In the genomic region with DNA sequence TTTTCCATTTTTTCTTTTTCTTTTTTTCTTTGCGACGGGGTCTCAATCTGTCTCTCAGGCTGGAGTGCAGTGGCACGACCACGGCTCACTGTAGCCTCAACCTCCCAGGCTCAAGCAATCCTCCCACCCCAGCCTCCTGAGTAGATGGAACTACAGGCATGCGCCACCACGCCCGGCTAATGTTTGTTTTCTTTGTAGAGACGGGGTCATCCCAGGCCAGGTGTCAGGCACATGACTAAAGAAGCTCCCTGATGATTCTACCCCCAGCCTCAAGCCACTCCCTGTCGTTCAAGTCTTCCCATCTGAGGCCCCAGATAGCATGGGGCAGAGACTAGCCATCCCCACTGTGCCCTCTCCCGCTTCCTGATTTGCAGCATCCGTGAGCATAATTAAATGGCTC, we compare ENCODE assay signal across 34 cellular contexts.
"Had no signal": no experiment of that assay in that cellular context is flagged by ENCODE, and none has a peak within 500 bp of the region (broad histone marks: within the 10 kb centered on the region; RNA-seq: fewer than 3 reads in every experiment).

No MANE protein-coding gene starts in this region.

- H3K27ac ChIP-seq: ascending aorta, cardiac muscle cell, Peyer's patch, WERI-Rb-1 had no signal

- H3K4me3 ChIP-seq: ascending aorta, cardiac muscle cell, Peyer's patch had no signal

- H3K36me3 ChIP-seq: ascending aorta, cardiac muscle cell, Peyer's patch, WERI-Rb-1 had no signal

- H3K36me3 Mint-ChIP-seq: activated naive CD4-positive, alpha-beta T cell treated with anti-CD3 and anti-CD28 coated beads, Interleukin-2, amount 50 U/mL, for 24 hours; activated naive CD8-positive, alpha-beta T cell treated with anti-CD3 and anti-CD28 coated beads, Interleukin-2, amount 10 ng/mL, durations not matched to agents 7 days and 5 days; T-cell had no signal

- H3K9me3 ChIP-seq: ascending aorta, Peyer's patch had no signal

- H3K9me3 Mint-ChIP-seq: activated CD4-positive, alpha-beta T cell treated with anti-CD3 and anti-CD28 coated beads, Interleukin-2, amount 10 ng/mL, durations not matched to agents 24 days and 14 days; activated CD8-positive, alpha-beta T cell treated with anti-CD3 and anti-CD28 coated beads for 36 hours; activated naive CD4-positive, alpha-beta T cell treated with anti-CD3 and anti-CD28 coated beads, Interleukin-2, amount 50 U/mL, for 24 hours; activated naive CD8-positive, alpha-beta T cell treated with anti-CD3 and anti-CD28 coated beads, Interleukin-2, amount 10 ng/mL, durations not matched to agents 7 days and 5 days; activated T-cell treated with anti-CD3 and anti-CD28 coated beads, Interleukin-2, amount 50 U/mL, for 72 hours; activated T-helper 17 cell treated with anti-CD3 and anti-CD28 coated beads, Interleukin-2, amount 50 U/mL, for 72 hours; central memory CD8-positive, alpha-beta T cell; T-cell had no signal

- H3K27ac Mint-ChIP-seq: activated CD4-positive, alpha-beta T cell treated with anti-CD3 and anti-CD28 coated beads, Interleukin-2, amount 10 ng/mL, durations not matched to agents 24 days and 14 days; activated CD8-positive, alpha-beta T cell treated with anti-CD3 and anti-CD28 coated beads for 36 hours; activated naive CD4-positive, alpha-beta T cell treated with anti-CD3 and anti-CD28 coated beads, Interleukin-2, amount 50 U/mL, for 24 hours; activated naive CD8-positive, alpha-beta T cell treated with anti-CD3 and anti-CD28 coated beads, Interleukin-2, amount 10 ng/mL, durations not matched to agents 7 days and 5 days; activated T-cell treated with anti-CD3 and anti-CD28 coated beads, Interleukin-2, amount 50 U/mL, for 72 hours; activated T-helper 17 cell treated with anti-CD3 and anti-CD28 coated beads, Interleukin-2, amount 50 U/mL, for 72 hours; T-cell; T-helper 17 cell had no signal

- H3K27me3 Mint-ChIP-seq: activated naive CD4-positive, alpha-beta T cell treated with anti-CD3 and anti-CD28 coated beads, Interleukin-2, amount 50 U/mL, for 24 hours had no signal

- DNase-seq: activated CD4-positive, alpha-beta T cell treated with anti-CD3 and anti-CD28 coated beads, Interleukin-2, amount 10 ng/mL, durations not matched to agents 24 days and 14 days; activated CD4-positive, alpha-beta T cell treated with anti-CD3 and anti-CD28 coated beads, Interleukin-2, amount 50 U/mL, for 4 hours; activated CD8-positive, alpha-beta T cell treated with anti-CD3 and anti-CD28 coated beads for 36 hours; activated effector memory CD4-positive, alpha-beta T cell treated with anti-CD3 and anti-CD28 coated beads, Interleukin-2, amount 50 U/mL, for 16 hours; activated naive CD4-positive, alpha-beta T cell; activated naive CD8-positive, alpha-beta T cell treated with anti-CD3 and anti-CD28 coated beads, Interleukin-2, amount 10 ng/mL, durations not matched to agents 7 days and 5 days; activated T-cell treated with anti-CD3 and anti-CD28 coated beads, Interleukin-2, amount 50 U/mL, for 1 hour; activated T-cell treated with anti-CD3 and anti-CD28 coated beads, Interleukin-2, amount 50 U/mL, for 72 hours; amygdala; Karpas-422; NCI-H1105; NCI-H1417 treated with DMSO at 0.1 percent for 48 hours; NCI-H187 treated with DMSO at 0.1 percent for 48 hours; NCI-H2081; NCI-H2171 treated with DMSO at 0.1 percent for 48 hours; NCI-H2227 treated with DMSO at 0.1 percent for 48 hours; NCI-H446; NCI-H510A treated with DMSO at 0.1 percent for 48 hours; NCI-H526 treated with DMSO at 0.1 percent for 48 hours; NK-92 treated with Interleukin-12 subunit alpha and Interleukin-12 subunit beta, amount 100 ng/mL, for 24 hours; PC-3; RPMI8226; SHP77 treated with DMSO at 0.1 percent for 48 hours; T-cell; T-helper 17 cell; T-helper 9 cell; WERI-Rb-1 had no signal

- H3K4me1 ChIP-seq: ascending aorta had no signal

- H3K27me3 ChIP-seq: ascending aorta, cardiac muscle cell, Peyer's patch had no signal

- H3K4me1 Mint-ChIP-seq: activated naive CD4-positive, alpha-beta T cell treated with anti-CD3 and anti-CD28 coated beads, Interleukin-2, amount 50 U/mL, for 24 hours; activated naive CD8-positive, alpha-beta T cell treated with anti-CD3 and anti-CD28 coated beads, Interleukin-2, amount 10 ng/mL, durations not matched to agents 7 days and 5 days; activated T-helper 17 cell treated with anti-CD3 and anti-CD28 coated beads, Interleukin-2, amount 50 U/mL, for 72 hours; central memory CD8-positive, alpha-beta T cell; T-cell had no signal

- H3K4me3 Mint-ChIP-seq: activated CD4-positive, alpha-beta T cell treated with anti-CD3 and anti-CD28 coated beads, Interleukin-2, amount 10 ng/mL, durations not matched to agents 24 days and 14 days; activated CD8-positive, alpha-beta T cell treated with anti-CD3 and anti-CD28 coated beads for 36 hours; activated naive CD4-positive, alpha-beta T cell treated with anti-CD3 and anti-CD28 coated beads, Interleukin-2, amount 50 U/mL, for 24 hours; activated naive CD8-positive, alpha-beta T cell treated with anti-CD3 and anti-CD28 coated beads, Interleukin-2, amount 10 ng/mL, durations not matched to agents 7 days and 5 days; activated T-cell treated with anti-CD3 and anti-CD28 coated beads, Interleukin-2, amount 50 U/mL, for 72 hours; activated T-helper 17 cell treated with anti-CD3 and anti-CD28 coated beads, Interleukin-2, amount 50 U/mL, for 72 hours; central memory CD8-positive, alpha-beta T cell; T-cell; T-helper 17 cell had no signal

- ATAC-seq: activated CD8-positive, alpha-beta T cell treated with anti-CD3 and anti-CD28 coated beads for 36 hours; PC-3; SK-N-SH treated with all-trans-retinoic acid at 6 μM for 48 hours; T-cell; T-helper 17 cell had no signal
